2 cellular contexts compared by ENCODE assay signal in genomic region chr9:85859751-85860150, GRCh38.
A peak's percentile ranks its signal among the peaks of the same experiment; 100 is the strongest.
TF ChIP-seq lines count a peak whose summit lies in the region.

No MANE protein-coding gene starts in this region.

TF ChIP-seq in HCT116, 20 proteins besides CTCF, POLR2A, EP300 and RAD21 (continued from another document):
- no peak for TF ChIP-seq REST (IDR thresholded peaks at IDR 0.05; ENCODE audit: low read depth)
- no peak for TF ChIP-seq ZNF274 (IDR thresholded peaks at IDR 0.05; ENCODE audit: low read depth, low read length)
- TF ChIP-seq JUND (IDR thresholded peaks at IDR 0.05) = peak; percentile 44; the same call in 1 of the 2 replicates
- no peak for TF ChIP-seq ATF3 (IDR thresholded peaks at IDR 0.05)
- no peak for TF ChIP-seq SIN3A (IDR thresholded peaks at IDR 0.05; ENCODE audit: low read depth)
- no peak for TF ChIP-seq ELF1 (IDR thresholded peaks at IDR 0.05; ENCODE audit: borderline replicate concordance, low read depth)
- 0 out of 2 replicates have a peak, but pooled peaks have one; percentile 27 for TF ChIP-seq POLR2AphosphoS5 (IDR thresholded peaks at IDR 0.05; ENCODE audit: low read depth, low read length)
- TF ChIP-seq EZH2 (IDR thresholded peaks at IDR 0.05) = no peak
- TF ChIP-seq SP1 (IDR thresholded peaks at IDR 0.05; ENCODE audit: low read depth) = peak; percentile 58

TF ChIP-seq in Ishikawa, 13 proteins besides CTCF, POLR2A, EP300 and RAD21 (continued from another document):
- TF ChIP-seq FOXM1 (IDR thresholded peaks at IDR 0.05; ENCODE audit: borderline replicate concordance, low read depth) = no peak
- no peak for TF ChIP-seq TEAD4 (IDR thresholded peaks at IDR 0.05)
- no peak for TF ChIP-seq YY1 (IDR thresholded peaks at IDR 0.05; ENCODE audit: low read depth)
- TF ChIP-seq CEBPB (IDR thresholded peaks at IDR 0.05) = no peak
- no peak for TF ChIP-seq USF1 (IDR thresholded peaks at IDR 0.05)
- TF ChIP-seq TAF1 (IDR thresholded peaks at IDR 0.05; ENCODE audit: low read depth) = no peak
- TF ChIP-seq MAX (IDR thresholded peaks at IDR 0.05) = no peak
